Comparison of ENCODE assay signal across 15 cellular contexts in the genomic region with DNA sequence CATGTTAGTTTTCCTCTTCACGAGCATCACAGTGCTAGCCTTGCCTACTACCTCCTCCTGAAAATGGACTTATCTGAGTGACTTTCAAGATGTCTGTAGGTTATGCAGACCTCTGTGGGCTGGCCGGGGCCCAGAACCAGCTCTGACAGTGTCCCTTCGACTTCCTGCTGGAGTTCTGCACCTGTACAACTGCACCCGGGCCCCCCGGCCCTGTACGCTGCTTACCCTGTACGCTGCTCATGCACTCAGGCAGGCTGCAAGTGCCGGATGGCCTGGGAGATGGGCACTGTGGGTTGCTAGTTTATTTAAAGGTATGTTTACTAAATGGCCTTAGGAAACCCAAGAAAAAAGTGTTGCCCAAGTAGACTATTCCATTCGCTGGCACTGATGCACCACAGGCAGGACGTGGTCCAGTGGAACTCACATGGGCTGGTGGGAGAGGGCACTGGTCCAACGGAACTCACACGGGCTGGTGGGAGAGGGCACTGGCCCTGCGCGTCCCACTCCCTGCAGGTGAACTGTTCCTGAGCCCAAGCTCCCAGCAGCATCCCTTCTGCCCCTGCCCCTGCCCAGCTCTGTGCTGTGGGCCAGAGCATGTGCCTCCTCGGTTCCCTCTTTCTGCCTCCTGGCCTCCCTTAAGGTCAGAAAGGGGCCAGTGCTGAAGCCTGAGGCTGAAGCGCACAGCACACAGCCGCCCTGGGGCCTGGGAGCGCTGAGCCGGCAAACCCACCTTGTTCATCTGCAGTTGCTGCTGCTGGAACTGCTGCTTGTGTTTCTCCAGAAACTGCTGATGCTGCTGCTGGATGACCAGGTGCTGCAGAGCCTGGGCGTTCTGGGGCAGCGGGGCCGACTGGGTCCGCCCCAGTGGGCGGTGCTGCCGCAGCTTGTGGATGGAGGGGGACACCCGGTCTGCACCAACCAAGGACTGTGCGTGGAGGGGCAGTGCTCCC.
DNase-seq lines count a peak whose midpoint lies in the region; ATAC-seq and TF ChIP-seq lines count a peak whose summit lies in the region.
"Had no signal": no experiment of that assay in that cellular context is flagged by ENCODE, and none has a peak within 500 bp of the region (broad histone marks: within the 10 kb centered on the region; RNA-seq: fewer than 3 reads in every experiment).

No MANE protein-coding gene starts in this region.

- peaks cover 3% of the 10 kb centered on the region for H3K27me3 Mint-ChIP-seq in nephron progenitor cell (ENCODE audit: low read depth, poor library complexity)
- H3K27me3 Mint-ChIP-seq: CD4-positive, alpha-beta T cell; CD8-positive, alpha-beta memory T cell had no signal

- H3K4me1 ChIP-seq in right cardiac atrium (ENCODE audit: control insufficient read depth, insufficient read depth, low read length): peaks cover 3% of the 10 kb centered on the region
- H3K4me1 ChIP-seq: HAP-1 had no signal

- peaks cover 49% of the 10 kb centered on the region for H3K36me3 Mint-ChIP-seq in nephron progenitor cell (ENCODE audit: low read depth)

- WGBS in right cardiac atrium: 94% methylated on average over 27 of the region's 27 CpGs

- peak in 2 of 3 donors; percentile 35 to 46 for DNase-seq in right cardiac atrium
- no peak for DNase-seq in left ventricle myocardium superior
- no peak for DNase-seq in nephron progenitor cell
- no peak for DNase-seq in DMS79 (lab: John Stamatoyannopoulos, UW)
- DNase-seq in LoVo (ENCODE audit: low spot score): no peak
- DNase-seq: CD4-positive, alpha-beta T cell; CD8-positive, alpha-beta memory T cell; DMS 273 treated with DMSO at 0.1 percent for 48 hours; DMS79 treated with DMSO at 0.1 percent for 48 hours; GF-D8; GOT3; HFFc6 had no signal

- H3K27ac Mint-ChIP-seq in nephron progenitor cell: peak overlapping the region; percentile 74
- H3K27ac Mint-ChIP-seq: CD4-positive, alpha-beta T cell; HFFc6 had no signal

- no peak overlapping the region for H3K4me3 ChIP-seq in right cardiac atrium (ENCODE audit: low read length)
- H3K4me3 ChIP-seq: HAP-1 had no signal

- intact Hi-C loops in right cardiac atrium (cut with DNase I) (no loop called here), left ventricle myocardium superior (cut with micrococcal nuclease) (no loop called here)

- no peak overlapping the region for H3K4me3 Mint-ChIP-seq in nephron progenitor cell
- H3K4me3 Mint-ChIP-seq: CD14-positive monocyte; CD4-positive, alpha-beta T cell; CD8-positive, alpha-beta memory T cell; HFFc6 had no signal

- no peaks in the 10 kb centered on the region for H3K9me3 ChIP-seq in right cardiac atrium (ENCODE audit: control insufficient read depth, low read length)
- H3K9me3 ChIP-seq: HAP-1 had no signal

- ATAC-seq in right cardiac atrium: no peak
- ATAC-seq in left ventricle myocardium superior: no peak

- TF ChIP-seq CTCF in nephron progenitor cell (IDR thresholded peaks at IDR 0.05): no peak

- H3K9me3 Mint-ChIP-seq in nephron progenitor cell: peaks cover 7% of the 10 kb centered on the region
- H3K9me3 Mint-ChIP-seq: CD4-positive, alpha-beta T cell; CD8-positive, alpha-beta memory T cell had no signal

- no peaks in the 10 kb centered on the region for H3K27me3 ChIP-seq in right cardiac atrium (ENCODE audit: control insufficient read depth, insufficient read depth)

- H3K4me1 Mint-ChIP-seq in nephron progenitor cell: peaks cover 15% of the 10 kb centered on the region
- H3K4me1 Mint-ChIP-seq: CD8-positive, alpha-beta memory T cell had no signal

- H3K27ac ChIP-seq in right cardiac atrium (ENCODE audit: low read length) (no peak overlapping the region), angular gyrus (ENCODE audit: low read depth, low read length) (peak overlapping the region; percentile 16)

Comparison
In these comparisons a context has a peak if more than half of its experiments do, and no peak if none do; other contexts are left out.
1. DNase-seq: peak in right cardiac atrium (2 of 3); none in left ventricle myocardium superior (single experiment), nephron progenitor cell (single experiment), DMS79 (single experiment) and LoVo (single experiment).